In the genomic region with DNA sequence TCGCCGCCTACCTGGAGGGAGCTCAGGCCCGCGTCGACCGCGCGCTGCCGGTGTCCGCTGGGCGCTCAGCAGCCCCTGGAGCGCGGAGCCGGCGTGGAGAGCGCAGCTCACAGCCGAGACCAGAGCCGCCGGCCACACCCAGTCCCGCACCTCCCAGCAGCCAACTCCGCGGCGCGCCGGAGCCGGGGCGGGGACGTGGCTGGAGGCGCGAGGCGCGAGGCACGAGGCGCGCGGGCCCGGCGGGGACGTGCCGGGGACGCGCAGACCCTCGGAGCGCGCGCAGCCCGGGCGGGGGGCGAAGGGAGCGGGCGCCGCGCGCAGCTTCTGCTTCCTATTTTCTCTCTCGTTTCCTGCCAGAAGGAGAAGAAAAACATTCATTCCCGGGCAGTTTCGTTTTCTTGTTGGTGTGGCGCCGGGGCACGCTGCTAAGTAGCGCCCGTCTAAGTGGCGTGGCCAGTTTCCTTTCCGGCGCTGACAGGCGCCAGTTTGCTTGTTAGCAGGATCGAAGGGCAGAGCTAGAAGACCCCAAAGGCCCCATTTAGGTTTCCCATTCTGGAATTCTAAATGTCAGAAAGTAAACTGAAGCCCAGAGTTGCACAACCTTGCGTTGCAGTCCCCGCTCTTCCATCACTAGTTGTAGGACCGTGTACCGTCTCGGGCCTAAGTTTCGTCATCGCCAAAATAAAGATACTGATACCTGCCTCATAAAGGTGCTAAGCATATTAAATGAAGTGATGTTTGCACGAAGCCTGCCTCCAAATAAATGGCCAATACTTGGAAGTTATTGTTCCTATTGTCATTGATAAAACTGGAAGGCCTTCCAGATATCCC, we compare ENCODE assay signal across 8 cellular contexts. TPM values are rescaled to one million over a fixed set of nuclear protein-coding genes. Genes with fewer than 3 reads are reported as not detected.
A peak's percentile ranks its signal among the peaks of the same experiment; 100 is the strongest.
DNase-seq lines count a peak whose midpoint lies in the region; ATAC-seq and TF ChIP-seq lines count a peak whose summit lies in the region.

GNB4 (minus strand) TSS at position 136 of the 831 bp plus-strand sequence. CDS start 25,270 bp downstream, outside the sequence.

- TF ChIP-seq CTCF in epithelial cell of esophagus (IDR thresholded peaks at IDR 0.05; ENCODE audit: insufficient read depth, low read depth, low read length, missing control alignments), result no peak
- no peak for TF ChIP-seq CTCF in mesothelial cell of epicardium (IDR thresholded peaks at IDR 0.05; ENCODE audit: unreplicated experiment)

- H3K36me3 Mint-ChIP-seq in mesothelial cell of epicardium, result no peaks in the 10 kb centered on the region
- H3K36me3 Mint-ChIP-seq in stimulated activated memory B cell treated with anti-CD40 and anti-IgM and Interleukin-4, amounts not matched to agents 10 μg/mL and 1 μg/mL and 100 μg/mL, for 72 hours, result peaks cover 19% of the 10 kb centered on the region

- no peaks in the 10 kb centered on the region for H3K9me3 Mint-ChIP-seq in mesothelial cell of epicardium
- H3K9me3 Mint-ChIP-seq in stimulated activated memory B cell treated with anti-CD40 and anti-IgM and Interleukin-4, amounts not matched to agents 10 μg/mL and 1 μg/mL and 100 μg/mL, for 72 hours, result no peaks in the 10 kb centered on the region

- DNase-seq in COR-L47 (lab: John Stamatoyannopoulos, UW) (peak; percentile 91), NCI-H82 (lab: John Stamatoyannopoulos, UW) (peak; percentile 83), epithelial cell of esophagus (ENCODE audit: low read depth) (peak; percentile 88), mesothelial cell of epicardium (ENCODE audit: low spot score in 2 of 2, unreplicated experiment in 2 of 2) (peak; percentile 76 to 88)
- DNase-seq in activated CD8-positive, alpha-beta memory T cell treated with anti-CD3 and anti-CD28 coated beads for 48 hours (ENCODE audit: low read depth in 2 of 3, low spot score in 2 of 3), result peak in 2 of 3 experiments; percentile 1 to 9

- peak within 1 kb of the TSS; percentile 64 for H3K4me3 ChIP-seq in epithelial cell of esophagus (ENCODE audit: low read length)

- peaks cover 2% of the 10 kb centered on the region for H3K27me3 Mint-ChIP-seq in mesothelial cell of epicardium (ENCODE audit: low read depth)
- no peaks in the 10 kb centered on the region for H3K27me3 Mint-ChIP-seq in stimulated activated memory B cell treated with anti-CD40 and anti-IgM and Interleukin-4, amounts not matched to agents 10 μg/mL and 1 μg/mL and 100 μg/mL, for 72 hours

- H3K27ac Mint-ChIP-seq in mesothelial cell of epicardium, result peak within 1 kb of the TSS; percentile 97
- peak within 1 kb of the TSS; percentile 86 for H3K27ac Mint-ChIP-seq in stimulated activated memory B cell treated with anti-CD40 and anti-IgM and Interleukin-4, amounts not matched to agents 10 μg/mL and 1 μg/mL and 100 μg/mL, for 72 hours

- peak; percentile 76 for ATAC-seq in GM19463 (IDR thresholded peaks at IDR 0.05; ENCODE audit: unreplicated experiment)
- peak; percentile 69 for ATAC-seq in HG03571 (IDR thresholded peaks at IDR 0.05; ENCODE audit: unreplicated experiment)
- peak; percentile 93 for ATAC-seq in stimulated activated memory B cell treated with anti-CD40 and anti-IgM and Interleukin-4, amounts not matched to agents 10 μg/mL and 1 μg/mL and 100 μg/mL, for 72 hours

- H3K4me3 Mint-ChIP-seq in mesothelial cell of epicardium, result peak within 1 kb of the TSS; percentile 86
- H3K4me3 Mint-ChIP-seq in stimulated activated memory B cell treated with anti-CD40 and anti-IgM and Interleukin-4, amounts not matched to agents 10 μg/mL and 1 μg/mL and 100 μg/mL, for 72 hours, result peak within 1 kb of the TSS; percentile 91

- H3K4me1 Mint-ChIP-seq in mesothelial cell of epicardium, result peaks cover 54% of the 10 kb centered on the region
- peaks cover 54% of the 10 kb centered on the region for H3K4me1 Mint-ChIP-seq in stimulated activated memory B cell treated with anti-CD40 and anti-IgM and Interleukin-4, amounts not matched to agents 10 μg/mL and 1 μg/mL and 100 μg/mL, for 72 hours

RNA-seq across cellular contexts. Expression of gene GNB4, which starts in this region (rescaled TPM):
- total RNA-seq in mesothelial cell of epicardium, result 18.7 to 19.1 TPM (median 19.1 TPM) in 3 replicates

Comparison
In these comparisons a context has a peak if more than half of its experiments do, and no peak if none do; other contexts are left out.
1. Peak in every context shown above with its lines: DNase-seq, ATAC-seq and H3K4me3 ChIP-seq.
2. DNase-seq: peak in every context shown above with its lines; median percentile 91 in COR-L47; 88 in epithelial cell of esophagus; 83 in NCI-H82; 82 in mesothelial cell of epicardium; 5 in activated CD8-positive, alpha-beta memory T cell treated with anti-CD3 and anti-CD28 coated beads for 48 hours.